ENCODE assay signal across 15 cellular contexts in genomic region chr3:98894791-98895576, GRCh38. TPM values are rescaled to one million over a fixed set of nuclear protein-coding genes. Genes with fewer than 3 reads are reported as not detected.
DNase-seq lines count a peak whose midpoint lies in the region; ATAC-seq and TF ChIP-seq lines count a peak whose summit lies in the region.
"Had no signal": no experiment of that assay in that cellular context is flagged by ENCODE, and none has a peak within 500 bp of the region (broad histone marks: within the 10 kb centered on the region; RNA-seq: fewer than 3 reads in every experiment).

No MANE protein-coding gene starts in this region.

- H2BK5ac ChIP-seq in mesenchymal stem cell (ENCODE audit: low read depth, low read length, poor library complexity, severe bottlenecking) = peak overlapping the region; percentile 24

- H3K4me3 ChIP-seq in PC-3 (ENCODE audit: low read length) = peak overlapping the region; percentile 90
- peak overlapping the region in 1 of 3 experiments; percentile 7 for H3K4me3 ChIP-seq in mammary epithelial cell (replicated peaks in 1 of 3; ENCODE audit: insufficient read depth in 1 of 3, low read depth in 2 of 3, low read length in 3 of 3)
- peak overlapping the region; percentile 36 to 95 for H3K4me3 ChIP-seq in mesenchymal stem cell (ENCODE audit: insufficient read depth in 1 of 2, low read depth in 1 of 2, low read length in 2 of 2)

- H3K27ac ChIP-seq in PC-3 (ENCODE audit: low read length) = peak overlapping the region; percentile 8
- H3K27ac ChIP-seq in mammary epithelial cell (ENCODE audit: insufficient read depth, low read depth, low read length) = no peak overlapping the region
- H3K27ac ChIP-seq in mesenchymal stem cell (ENCODE audit: low read length, poor library complexity, severe bottlenecking) = peak overlapping the region; percentile 99
- H3K27ac ChIP-seq: RWPE1 had no signal

- H3K14ac ChIP-seq in mesenchymal stem cell (ENCODE audit: low read length in 2 of 2) = no peak overlapping the region

- H3K4me2 ChIP-seq in PC-3 (ENCODE audit: low read length) = peak overlapping the region; percentile 90
- peak overlapping the region; percentile 81 for H3K4me2 ChIP-seq in mammary epithelial cell (ENCODE audit: insufficient read depth, low read depth, low read length)
- H3K4me2 ChIP-seq in mesenchymal stem cell (ENCODE audit: low read length, poor library complexity, severe bottlenecking) = peak overlapping the region; percentile 84

- H3K4me1 ChIP-seq in PC-3 (ENCODE audit: insufficient read depth, low read length) (peaks cover 76% of the 10 kb centered on the region), mammary epithelial cell (ENCODE audit: insufficient read depth, low read length) (peaks cover 58% of the 10 kb centered on the region), mesenchymal stem cell (ENCODE audit: control insufficient read depth, insufficient read depth, low read depth, low read length) (no peaks in the 10 kb centered on the region)

- peaks cover 100% of the 10 kb centered on the region for H3K79me2 ChIP-seq in PC-3 (ENCODE audit: low read length)
- peaks cover 99% of the 10 kb centered on the region for H3K79me2 ChIP-seq in mammary epithelial cell (ENCODE audit: insufficient read depth, low read length)

- H3K9ac ChIP-seq in PC-3 (ENCODE audit: low read length) (no peak overlapping the region), mammary epithelial cell (ENCODE audit: insufficient read depth, low read length) (no peak overlapping the region), mesenchymal stem cell (ENCODE audit: low read length) (peak overlapping the region; percentile 98)

- dilution Hi-C loops in mammary epithelial cell (cut with HindIII; ENCODE audit: low sequenced_read_pairs) = loop anchor here (10.0 kb wide), 1 partner anchor 90 kb away; no protein-coding TSS in a partner anchor

- BruUV-seq in PC-3 (replicated peaks; lab: Mats Ljungman, UMichigan) = no TSS peak
- no TSS peak for BruUV-seq in mammary epithelial cell (replicated peaks; lab: Mats Ljungman, UMichigan)

- H3K4ac ChIP-seq in mesenchymal stem cell (ENCODE audit: low read depth in 1 of 2, low read length in 2 of 2) = no peak overlapping the region

- H4K20me1 ChIP-seq in PC-3 (ENCODE audit: low read length) (peaks cover 96% of the 10 kb centered on the region), mammary epithelial cell (ENCODE audit: insufficient read depth, low read length) (peaks cover 11% of the 10 kb centered on the region)

- H2BK12ac ChIP-seq in mesenchymal stem cell (ENCODE audit: low read length in 2 of 2) = no peak overlapping the region

- no peaks in the 10 kb centered on the region for H3F3A ChIP-seq in PC-3 (ENCODE audit: low read length, unreplicated experiment)

- H2AFZ ChIP-seq in PC-3 (ENCODE audit: low read length) (no peak overlapping the region), mammary epithelial cell (ENCODE audit: low read depth, low read length) (no peak overlapping the region), mesenchymal stem cell (ENCODE audit: low read depth, low read length) (no peak overlapping the region)

- peaks cover 92% of the 10 kb centered on the region for H3K36me3 ChIP-seq in PC-3 (ENCODE audit: low read depth, low read length)
- peaks cover 20% of the 10 kb centered on the region for H3K36me3 ChIP-seq in mammary epithelial cell (ENCODE audit: insufficient read depth, low read length)
- peaks cover 0 to 85% of the 10 kb centered on the region in 2 experiments for H3K36me3 ChIP-seq in mesenchymal stem cell (ENCODE audit: control insufficient read depth in 1 of 2, insufficient read depth in 2 of 2, low read depth in 1 of 2, low read length in 2 of 2)

- 89% methylated on average over 8 of the region's 8 CpGs for WGBS in mammary epithelial cell (ENCODE audit: low coverage, missing lambda C conversion rate)
- WGBS in mesenchymal stem cell = 89% methylated on average over 8 of the region's 8 CpGs

- CTCF ChIA-PET in PC-3 (lab: Charles Lee) = no interaction called here
- CTCF ChIA-PET in mammary epithelial cell (lab: Charles Lee; ENCODE audit: low non-redundant PET) = interaction anchor here (0.6 kb wide), 2 partner anchors 78 to 1047 kb away, joined by 4 to 7 read pairs; no protein-coding TSS in a partner anchor

- H3K79me1 ChIP-seq in mesenchymal stem cell (replicated peaks; ENCODE audit: low read length, poor library complexity, severe bottlenecking) = no peaks in the 10 kb centered on the region

- no peak overlapping the region for H4K8ac ChIP-seq in mesenchymal stem cell (ENCODE audit: low read length)

- POLR2A ChIA-PET in PC-3 (lab: Charles Lee; ENCODE audit: unreplicated experiment) = interaction anchor here (0.7 kb wide), 1 partner anchor 10 kb away, joined by 3 read pairs; no protein-coding TSS in a partner anchor

- peak; percentile 47 for DNase-seq in Caki2 (ENCODE audit: low read depth)
- DNase-seq in PC-3 = no peak
- no peak for DNase-seq in mammary epithelial cell
- no peak for DNase-seq in mesenchymal stem cell
- DNase-seq in dermis blood vessel endothelial cell = no peak
- DNase-seq: AML-193, DMS79 treated with DMSO at 0.1 percent for 48 hours, Kasumi-1, NCI-H1417, NCI-H2029, NCI-H524 had no signal

- no peak overlapping the region for H2BK15ac ChIP-seq in mesenchymal stem cell (ENCODE audit: low read depth, poor library complexity, severe bottlenecking)

- no peak overlapping the region for H4K91ac ChIP-seq in mesenchymal stem cell (ENCODE audit: low read length)

- in situ Hi-C loops in Caki2 (cut with HindIII; ENCODE audit: low pct_unique_long_range_greater_than_20kb, low sequenced_read_pairs) (loop anchor here (5.0 kb wide), 1 partner anchor 87 kb away; no protein-coding TSS in a partner anchor), mammary epithelial cell (cut with MboI; ENCODE audit: low sequenced_read_pairs in 2 of 2) (no loop called here)

- no peaks in the 10 kb centered on the region for H3K27me3 ChIP-seq in PC-3 (ENCODE audit: low read length)
- no peaks in the 10 kb centered on the region for H3K27me3 ChIP-seq in mammary epithelial cell (ENCODE audit: insufficient read depth, low read length)
- H3K27me3 ChIP-seq in mesenchymal stem cell (ENCODE audit: control insufficient read depth in 1 of 2, insufficient read depth in 1 of 2, low read length in 2 of 2) = no peaks in the 10 kb centered on the region

- H3K9me2 ChIP-seq in PC-3 (replicated peaks; ENCODE audit: low read length) = no peaks in the 10 kb centered on the region

- no peak overlapping the region for H3K18ac ChIP-seq in mesenchymal stem cell (ENCODE audit: low read depth in 1 of 2, low read length in 2 of 2)

- no peak overlapping the region for H2AK5ac ChIP-seq in mesenchymal stem cell (ENCODE audit: low read length, severe bottlenecking)

- H3K9me3 ChIP-seq in PC-3 (ENCODE audit: low read length) (no peaks in the 10 kb centered on the region), mammary epithelial cell (replicated peaks; ENCODE audit: insufficient read depth, low read length) (no peaks in the 10 kb centered on the region), mesenchymal stem cell (ENCODE audit: control insufficient read depth, low read length) (no peaks in the 10 kb centered on the region)

- H2BK120ac ChIP-seq in mesenchymal stem cell (ENCODE audit: low read depth, low read length) = no peak overlapping the region

- ATAC-seq in PC-3 = no peak
- no peak for ATAC-seq in HG02885 (IDR thresholded peaks at IDR 0.05; ENCODE audit: poor library complexity, unreplicated experiment)
- no peak for ATAC-seq in HG02798 (IDR thresholded peaks at IDR 0.05; ENCODE audit: poor library complexity, unreplicated experiment)
- ATAC-seq in GM18519 (IDR thresholded peaks at IDR 0.05; ENCODE audit: low FRiP score, unreplicated experiment) = no peak

- TF ChIP-seq CTCF in PC-3 (conservative IDR thresholded peaks at IDR 0.05; ENCODE audit: low read depth, low read length) (no peak), mammary epithelial cell (conservative IDR thresholded peaks at IDR 0.05 in 1 of 2, IDR thresholded peaks at IDR 0.05 in 1 of 2; ENCODE audit: extremely low read depth in 1 of 2, insufficient read depth in 1 of 2, low read depth in 1 of 2, low read length in 2 of 2) (no peak)

- no peak overlapping the region for H3K23ac ChIP-seq in mesenchymal stem cell (ENCODE audit: low read length in 2 of 2)

- intact Hi-C loops in PC-3 (cut with micrococcal nuclease) (loop anchor here (5.0 kb wide), 1 partner anchor 43 kb away; no protein-coding TSS in a partner anchor), mammary epithelial cell (cut with micrococcal nuclease) (no loop called here)

RNA-seq across cellular contexts. Expression of gene DCBLD2, which starts 6.5 kb away (rescaled TPM):
- 138 and 139 TPM in 2 replicates for total RNA-seq in Caki2 (2014; rRNA removed; shearing (Covaris generic); ENCODE audit: low replicate concordance)
- total RNA-seq in PC-3 (2014; rRNA removed) (265 and 307 TPM in 2 replicates), mammary epithelial cell (100 to 1,000 TPM; 310 to 337 TPM), dermis blood vessel endothelial cell (19.6 and 23.4 TPM in 2 replicates)
- polyA plus RNA-seq in mammary epithelial cell = 355 TPM
- 433 TPM for polyA minus RNA-seq in mammary epithelial cell
- 47.2 TPM for polyA plus RNA-seq in mesenchymal stem cell (2013, experiment 1 of 2)
- polyA plus RNA-seq in mesenchymal stem cell (2013, experiment 2 of 2) = 46.5 TPM
